Comparison of ENCODE assay signal across 1 cellular context in genomic region chr16:71440669-71441347, GRCh38.
TF ChIP-seq lines count a peak whose summit lies in the region.

No MANE protein-coding gene starts in this region.

TF ChIP-seq in HepG2, 621 proteins besides CTCF, POLR2A, EP300 and RAD21 (continues in another document):
- TF ChIP-seq NRL (CRISPR knock-in tag; IDR thresholded peaks at IDR 0.05; ENCODE audit: borderline replicate concordance): no peak
- TF ChIP-seq HIVEP1 (CRISPR knock-in tag; IDR thresholded peaks at IDR 0.05): peak; percentile 5; the same call in 1 of the 2 replicates
- TF ChIP-seq ZC3H4 (CRISPR knock-in tag; IDR thresholded peaks at IDR 0.05; ENCODE audit: borderline replicate concordance): no peak
- no peak for TF ChIP-seq ZNF746 (CRISPR knock-in tag; IDR thresholded peaks at IDR 0.05)
- no peak; the same call in 1 of the 2 replicates for TF ChIP-seq THAP9 (CRISPR knock-in tag; IDR thresholded peaks at IDR 0.05; ENCODE audit: borderline replicate concordance)
- TF ChIP-seq ZBTB4 (CRISPR knock-in tag; IDR thresholded peaks at IDR 0.05; ENCODE audit: borderline replicate concordance): 0 out of 2 replicates have a peak, but pooled peaks have one; percentile 55
- no peak for TF ChIP-seq DRAP1 (CRISPR knock-in tag; IDR thresholded peaks at IDR 0.05)
- TF ChIP-seq ZNF234 (CRISPR knock-in tag; conservative IDR thresholded peaks at IDR 0.05): no peak
- TF ChIP-seq NR2F6 (IDR thresholded peaks at IDR 0.05): peak; percentile 75
- peak; percentile 70 for TF ChIP-seq NR2F6 (CRISPR knock-in tag; IDR thresholded peaks at IDR 0.05)
- TF ChIP-seq ZNF296 (CRISPR knock-in tag; conservative IDR thresholded peaks at IDR 0.05): no peak
- 0 out of 2 replicates have a peak, but pooled peaks have one; percentile 28 for TF ChIP-seq ZNF543 (CRISPR knock-in tag; IDR thresholded peaks at IDR 0.05)
- TF ChIP-seq EED (CRISPR knock-in tag; IDR thresholded peaks at IDR 0.05): peak; percentile 61; the same call in 1 of the 2 replicates
- no peak; the same call in 1 of the 2 replicates for TF ChIP-seq ZSCAN29 (CRISPR knock-in tag; conservative IDR thresholded peaks at IDR 0.05)
- TF ChIP-seq ZNF550 (CRISPR knock-in tag; IDR thresholded peaks at IDR 0.05; ENCODE audit: borderline replicate concordance): no peak
- no peak for TF ChIP-seq ZNF224 (CRISPR knock-in tag; IDR thresholded peaks at IDR 0.05)
- TF ChIP-seq ZNF891 (CRISPR knock-in tag; IDR thresholded peaks at IDR 0.05): 0 out of 2 replicates have a peak, but pooled peaks have one; percentile 57
- 0 out of 2 replicates have a peak, but pooled peaks have one; percentile 30 for TF ChIP-seq TMF1 (CRISPR knock-in tag; IDR thresholded peaks at IDR 0.05; ENCODE audit: low read depth)
- no peak for TF ChIP-seq ZBTB10 (CRISPR knock-in tag; IDR thresholded peaks at IDR 0.05; ENCODE audit: borderline replicate concordance)
- no peak for TF ChIP-seq FIP1L1 (IDR thresholded peaks at IDR 0.05; ENCODE audit: borderline replicate concordance, insufficient read depth, low read depth, low read length)
- no peak for TF ChIP-seq ZNF282 (IDR thresholded peaks at IDR 0.05; ENCODE audit: partially characterized antibody)
- no peak for TF ChIP-seq ZNF687 (CRISPR knock-in tag; IDR thresholded peaks at IDR 0.05)
- TF ChIP-seq MZF1 (CRISPR knock-in tag; IDR thresholded peaks at IDR 0.05; ENCODE audit: borderline replicate concordance): no peak
- no peak for TF ChIP-seq XBP1 (CRISPR knock-in tag; IDR thresholded peaks at IDR 0.05)
- 0 out of 2 replicates have a peak, but pooled peaks have one; percentile 12 for TF ChIP-seq POGK (CRISPR knock-in tag; conservative IDR thresholded peaks at IDR 0.05)
- TF ChIP-seq FLYWCH1 (CRISPR knock-in tag; IDR thresholded peaks at IDR 0.05): no peak
- TF ChIP-seq TBP (CRISPR knock-in tag; IDR thresholded peaks at IDR 0.05): 0 out of 2 replicates have a peak, but pooled peaks have one; percentile 24
- TF ChIP-seq ZNF850 (CRISPR knock-in tag; conservative IDR thresholded peaks at IDR 0.05): no peak
- no peak for TF ChIP-seq ZNF17 (CRISPR knock-in tag; IDR thresholded peaks at IDR 0.05)
- no peak for TF ChIP-seq KLF11 (CRISPR knock-in tag; IDR thresholded peaks at IDR 0.05)
- TF ChIP-seq ZNF607 (CRISPR knock-in tag; IDR thresholded peaks at IDR 0.05; ENCODE audit: borderline replicate concordance): 0 out of 2 replicates have a peak, but pooled peaks have one; percentile 30
- 0 out of 2 replicates have a peak, but pooled peaks have one; percentile 51 for TF ChIP-seq CC2D1A (CRISPR knock-in tag; IDR thresholded peaks at IDR 0.05)
- peak; percentile 22; the same call in 1 of the 2 replicates for TF ChIP-seq ZNF292 (CRISPR knock-in tag; IDR thresholded peaks at IDR 0.05; ENCODE audit: borderline replicate concordance, low read depth)
- no peak for TF ChIP-seq ZNF318 (CRISPR knock-in tag; IDR thresholded peaks at IDR 0.05)
